ENCODE assay signal across 6 cellular contexts in genomic region chr17:75084039-75084660, GRCh38. TPM values are rescaled to one million over a fixed set of nuclear protein-coding genes. Genes with fewer than 3 reads are reported as not detected.
DNase-seq lines count a peak whose midpoint lies in the region; ATAC-seq and TF ChIP-seq lines count a peak whose summit lies in the region.
"Had no signal": no experiment of that assay in that cellular context is flagged by ENCODE, and none has a peak within 500 bp of the region (broad histone marks: within the 10 kb centered on the region; RNA-seq: fewer than 3 reads in every experiment).

No MANE protein-coding gene starts in this region.

- no peak overlapping the region for H3K4me3 Mint-ChIP-seq in CD14-positive monocyte

- POLR2A ChIA-PET in RWPE1 (lab: Yijun Ruan, JAX; ENCODE audit: low non-redundant PET), result no interaction called here

- ATAC-seq in lower lobe of right lung, result no peak
- ATAC-seq in HG03045 (IDR thresholded peaks at IDR 0.05; ENCODE audit: unreplicated experiment), result no peak

- H3K9me3 ChIP-seq in lower lobe of right lung, result no peaks in the 10 kb centered on the region

- no peak overlapping the region for H3K4me3 ChIP-seq in lower lobe of right lung

- peak overlapping the region in 1 of 7 donors; percentile 1 for H3K27ac Mint-ChIP-seq in CD14-positive monocyte

- peaks cover 52% of the 10 kb centered on the region for H3K4me1 Mint-ChIP-seq in CD14-positive monocyte

- intact Hi-C loops in lower lobe of right lung (cut with DNase I) (no loop called here), CD14-positive monocyte (cut with micrococcal nuclease) (no loop called here)

- no peak for TF ChIP-seq CTCF in RWPE1 (conservative IDR thresholded peaks at IDR 0.05; ENCODE audit: low read depth)
- TF ChIP-seq CTCF in lower lobe of right lung (IDR thresholded peaks at IDR 0.05), result no peak
- TF ChIP-seq CTCF in CD14-positive monocyte (IDR thresholded peaks at IDR 0.05), result no peak

- H3K36me3 ChIP-seq in lower lobe of right lung, result no peaks in the 10 kb centered on the region

- peak; percentile 71 for DNase-seq in HuH-7 (ENCODE audit: low spot score)
- no peak for DNase-seq in RWPE1 (ENCODE audit: low spot score)
- DNase-seq in lower lobe of right lung, result no peak
- no peak for DNase-seq in CD14-positive monocyte (ENCODE audit: low spot score)
- DNase-seq: foreskin melanocyte had no signal

- H3K27me3 ChIP-seq in lower lobe of right lung (ENCODE audit: low read depth), result no peaks in the 10 kb centered on the region

- H3K27ac ChIP-seq in RWPE1 (peak overlapping the region; percentile 20), lower lobe of right lung (peak overlapping the region; percentile 46)

- H3K4me1 ChIP-seq in lower lobe of right lung, result peaks cover 47% of the 10 kb centered on the region

- no peaks in the 10 kb centered on the region for H3K36me3 Mint-ChIP-seq in CD14-positive monocyte

- H3K27me3 Mint-ChIP-seq in CD14-positive monocyte (ENCODE audit: low read depth in 3 of 3), result peaks cover 0 to 4% (median 1%) of the 10 kb centered on the region in 3 donors

- H3K9me3 Mint-ChIP-seq in CD14-positive monocyte, result peaks cover 0 to 4% (median 0%) of the 10 kb centered on the region in 7 donors

- CTCF ChIA-PET in RWPE1 (lab: Yijun Ruan, JAX), result interaction anchor here (0.7 kb wide), 2 partner anchors 12 to 217 kb away, joined by 3 to 4 read pairs; no protein-coding TSS in a partner anchor

RNA-seq across cellular contexts. Expression of gene SLC16A5, which starts 3.6 kb away (rescaled TPM):
- 32.3 TPM for total RNA-seq in lower lobe of right lung
- 10 to 100 TPM; 26.1 to 27.0 TPM for polyA plus RNA-seq in CD14-positive monocyte

RNA-seq across cellular contexts. Expression of gene ARMC7, which starts 25.6 kb away (rescaled TPM):
- 16.7 TPM for total RNA-seq in lower lobe of right lung
- 1 to 10 TPM; 1.3 to 2.1 TPM for polyA plus RNA-seq in CD14-positive monocyte

RNA-seq across cellular contexts. Expression of gene KCTD2, which starts 37.1 kb away (rescaled TPM):
- total RNA-seq in lower lobe of right lung, result 22.9 TPM
- 1 to 10 TPM; 2.8 to 2.9 TPM for polyA plus RNA-seq in CD14-positive monocyte

RNA-seq across cellular contexts. Expression of gene ATP5PD, which starts 37.4 kb away (rescaled TPM):
- 171 TPM for total RNA-seq in lower lobe of right lung
- 100 to 1,000 TPM; 437 to 451 TPM for polyA plus RNA-seq in CD14-positive monocyte

RNA-seq across cellular contexts. Expression of gene NT5C, which starts 47.4 kb away (rescaled TPM):
- 34.9 TPM for total RNA-seq in lower lobe of right lung
- polyA plus RNA-seq in CD14-positive monocyte, result 10 to 100 TPM; 27.8 to 36.2 TPM
